ENCODE assay signal across 8 cellular contexts in the genomic region with DNA sequence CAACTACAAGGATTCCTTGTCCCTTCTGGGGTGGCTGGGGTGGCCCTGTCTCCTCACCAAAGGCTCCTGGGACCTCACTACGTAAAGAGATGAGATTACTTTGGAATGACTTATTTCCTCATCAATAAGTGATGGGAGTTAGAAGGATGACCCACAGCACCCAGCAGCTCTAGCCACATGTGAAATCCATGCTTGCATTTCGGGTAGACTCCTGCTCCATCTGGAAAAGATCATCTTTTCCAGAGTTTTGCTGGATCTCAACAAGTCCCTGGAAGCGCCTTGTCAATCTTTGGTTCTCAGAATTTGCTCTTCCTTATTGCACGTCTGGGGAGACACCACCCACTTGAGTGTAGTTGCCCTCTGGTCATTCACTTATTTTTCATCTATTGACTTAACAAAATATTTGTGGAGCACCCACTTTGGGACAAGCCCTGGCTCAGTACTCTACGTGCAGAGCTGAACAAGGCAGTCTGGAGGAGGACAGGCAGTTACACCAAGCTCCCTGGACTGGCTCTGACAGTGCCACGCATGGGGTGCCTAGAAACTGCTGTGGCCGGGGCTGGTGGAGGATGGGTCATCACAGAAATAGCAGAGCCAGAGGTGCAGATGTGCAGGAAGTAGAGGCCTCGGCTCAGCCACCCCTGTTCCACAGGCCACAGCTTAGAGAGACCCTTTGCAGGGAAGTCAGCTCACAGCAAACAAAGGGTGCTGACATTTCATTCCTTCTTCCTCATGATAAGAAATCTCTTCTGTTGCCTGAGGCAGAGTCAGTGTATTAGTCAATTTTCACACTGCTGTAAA.
A peak's percentile ranks its signal among the peaks of the same experiment; 100 is the strongest.
DNase-seq lines count a peak whose midpoint lies in the region; TF ChIP-seq lines count a peak whose summit lies in the region.

No MANE protein-coding gene starts in this region.

- TF ChIP-seq CTCF in HFF-Myc (IDR thresholded peaks at IDR 0.05; ENCODE audit: low read depth, low read length, missing control alignments), result no peak

- H3K4me3 ChIP-seq in HFF-Myc (replicated peaks; ENCODE audit: low read depth, low read length), result no peak overlapping the region

- DNase-seq in DMS53 (lab: John Stamatoyannopoulos, UW), result peak; percentile 78
- peak; percentile 72 for DNase-seq in HFF-Myc (ENCODE audit: extremely low read depth, low read depth)
- peak; percentile 38 for DNase-seq in SIG-M5 (lab: John Stamatoyannopoulos, UW)
- DNase-seq in kidney glomerular epithelial cell (lab: John Stamatoyannopoulos, UW), result peak; percentile 19
- no peak for DNase-seq in NCI-H526 (lab: John Stamatoyannopoulos, UW)
- no peak for DNase-seq in NCI-H1105 (lab: John Stamatoyannopoulos, UW)
- DNase-seq in superior temporal gyrus (ENCODE audit: extremely low spot score), result no peak
- no peak for DNase-seq in NCI-H2171 (lab: John Stamatoyannopoulos, UW)

Comparison
In these comparisons a context has a peak if more than half of its experiments do, and no peak if none do; other contexts are left out.
1. DNase-seq: peak in DMS53 (single experiment), HFF-Myc (single experiment), SIG-M5 (single experiment) and kidney glomerular epithelial cell (single experiment); none in NCI-H526 (0 of 2), NCI-H1105 (single experiment), superior temporal gyrus (single experiment) and NCI-H2171 (single experiment).